20 cellular contexts compared by ENCODE assay signal in the genomic region with DNA sequence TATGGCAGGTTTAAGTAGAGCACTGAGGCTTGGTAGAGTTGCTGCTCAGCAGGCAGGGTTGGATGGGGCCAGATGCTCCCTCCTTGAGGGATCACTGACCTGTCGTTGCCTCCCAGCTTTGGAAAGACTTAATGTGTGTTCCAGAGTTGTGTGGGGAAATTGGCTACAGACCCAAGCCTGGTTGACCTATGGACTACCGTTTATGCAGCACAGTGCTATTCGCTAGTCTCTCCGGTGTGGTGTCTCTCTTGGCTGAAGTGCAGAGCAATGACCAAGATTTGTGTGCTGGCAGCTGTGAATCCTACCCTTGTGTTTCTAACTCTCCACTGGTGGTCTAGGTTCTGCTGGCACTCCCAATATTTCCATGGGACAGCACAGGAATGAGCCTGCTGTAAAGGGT. TPM values are rescaled to one million over a fixed set of nuclear protein-coding genes. Genes with fewer than 3 reads are reported as not detected.
DNase-seq lines count a peak whose midpoint lies in the region; ATAC-seq and TF ChIP-seq lines count a peak whose summit lies in the region.
"Had no signal": no experiment of that assay in that cellular context is flagged by ENCODE, and none has a peak within 500 bp of the region (broad histone marks: within the 10 kb centered on the region; RNA-seq: fewer than 3 reads in every experiment).

No MANE protein-coding gene starts in this region.

- no peaks in the 10 kb centered on the region for H3K4me1 ChIP-seq in IMR-90 (ENCODE audit: control insufficient read depth, insufficient read depth, low read length)
- no peaks in the 10 kb centered on the region for H3K4me1 ChIP-seq in right lobe of liver
- H3K4me1 ChIP-seq: HAP-1 had no signal

- no peak overlapping the region for H3K23ac ChIP-seq in IMR-90 (ENCODE audit: low read depth, low read length)

- WGBS in IMR-90 (ENCODE audit: extremely low coverage in 2 of 2, insufficient read length in 1 of 2), 2 experiments, result 60% methylated on average over 2 of the region's 4 CpGs; no CpG with 5 or more reads in 1 of the 2 experiments
- WGBS in right lobe of liver (ENCODE audit: insufficient coverage, low coverage, low lambda C conversion rate, missing lambda C conversion rate), result 33% methylated on average over 1 of the region's 4 CpGs

- H3K4me1 Mint-ChIP-seq in activated CD4-positive, alpha-beta T cell treated with anti-CD3 and anti-CD28 coated beads, Interleukin-2, amount 10 ng/mL, durations not matched to agents 24 days and 14 days, result peaks cover 7% of the 10 kb centered on the region

- H3K14ac ChIP-seq in IMR-90 (replicated peaks; ENCODE audit: low read depth, low read length), result no peak overlapping the region

- dilution Hi-C loops in IMR-90 (cut with HindIII; ENCODE audit: low sequenced_read_pairs, unreplicated experiment), result no loop called here

- H3K4me3 Mint-ChIP-seq in activated CD4-positive, alpha-beta T cell treated with anti-CD3 and anti-CD28 coated beads, Interleukin-2, amount 10 ng/mL, durations not matched to agents 24 days and 14 days, result no peak overlapping the region
- H3K4me3 Mint-ChIP-seq: CD4-positive, alpha-beta memory T cell had no signal

- H3K27me3 ChIP-seq in IMR-90 (ENCODE audit: control insufficient read depth, insufficient read depth, low read length) (no peaks in the 10 kb centered on the region), right lobe of liver (no peaks in the 10 kb centered on the region)

- H2BK5ac ChIP-seq in IMR-90 (ENCODE audit: low read depth, low read length, poor library complexity, severe bottlenecking), result no peak overlapping the region

- H2BK15ac ChIP-seq in IMR-90 (ENCODE audit: low read depth, low read length), result no peak overlapping the region

- no peaks in the 10 kb centered on the region for H3K9me3 ChIP-seq in IMR-90 (ENCODE audit: control insufficient read depth, insufficient read depth, low read length)
- H3K9me3 ChIP-seq in right lobe of liver, result no peaks in the 10 kb centered on the region
- H3K9me3 ChIP-seq: HAP-1 had no signal

- H2AK5ac ChIP-seq in IMR-90 (ENCODE audit: low read depth, low read length), result no peak overlapping the region

- no peak for TF ChIP-seq CTCF in IMR-90 (conservative IDR thresholded peaks at IDR 0.05; ENCODE audit: low read depth, low read length)
- TF ChIP-seq CTCF in right lobe of liver (IDR thresholded peaks at IDR 0.05), result no peak

- CTCF ChIA-PET in IMR-90 (lab: Yijun Ruan, JAX), result no interaction called here

- no peak for ATAC-seq in IMR-90 (ENCODE audit: low read depth)
- peak; percentile 33 to 68 (median 52) for ATAC-seq in right lobe of liver
- ATAC-seq in GM21515 (IDR thresholded peaks at IDR 0.05; ENCODE audit: unreplicated experiment), result no peak

- no peak overlapping the region for H2BK120ac ChIP-seq in IMR-90 (ENCODE audit: low read depth, low read length)

- peak overlapping the region; percentile 37 for H2AK9ac ChIP-seq in IMR-90 (replicated peaks; ENCODE audit: low read depth, low read length, poor library complexity)

- H3K27me3 Mint-ChIP-seq in activated CD4-positive, alpha-beta T cell treated with anti-CD3 and anti-CD28 coated beads, Interleukin-2, amount 10 ng/mL, durations not matched to agents 24 days and 14 days, result peaks cover 34% of the 10 kb centered on the region

- no peak for TF ChIP-seq RAD21 in IMR-90 (IDR thresholded peaks at IDR 0.05; ENCODE audit: low read length)

- H3K4ac ChIP-seq in IMR-90 (ENCODE audit: low read depth, low read length), result no peak overlapping the region

- no peak overlapping the region for H3K56ac ChIP-seq in IMR-90 (ENCODE audit: extremely low read depth, insufficient read depth, low read length)

- H4K20me1 ChIP-seq in IMR-90 (ENCODE audit: insufficient read depth, low read length), result no peaks in the 10 kb centered on the region

- no peak overlapping the region for H2BK20ac ChIP-seq in IMR-90 (ENCODE audit: low read depth, low read length)

- no peak overlapping the region for H3K4me2 ChIP-seq in IMR-90 (ENCODE audit: low read depth, low read length)

- TF ChIP-seq POLR2A in IMR-90 (IDR thresholded peaks at IDR 0.05; ENCODE audit: low read depth, low read length) (no peak), right lobe of liver (IDR thresholded peaks at IDR 0.05) (no peak)

- H3K27ac Mint-ChIP-seq in activated CD4-positive, alpha-beta T cell treated with anti-CD3 and anti-CD28 coated beads, Interleukin-2, amount 10 ng/mL, durations not matched to agents 24 days and 14 days, result no peak overlapping the region
- H3K27ac Mint-ChIP-seq: CD4-positive, alpha-beta memory T cell had no signal

- no TSS peak for BruUV-seq in IMR-90 (replicated peaks; lab: Mats Ljungman, UMichigan)

- peaks cover 3% of the 10 kb centered on the region for H3K9me3 Mint-ChIP-seq in activated CD4-positive, alpha-beta T cell treated with anti-CD3 and anti-CD28 coated beads, Interleukin-2, amount 10 ng/mL, durations not matched to agents 24 days and 14 days

- intact Hi-C loops in IMR-90 (cut with micrococcal nuclease), result no loop called here
- intact Hi-C loops in right lobe of liver (cut with DNase I), result no loop called here
- intact Hi-C loops in activated CD4-positive, alpha-beta T cell treated with anti-CD3 and anti-CD28 coated beads, Interleukin-2, amount 10 ng/mL, durations not matched to agents 24 days and 14 days (cut with micrococcal nuclease), result no loop called here

- H3K27ac ChIP-seq in IMR-90 (ENCODE audit: insufficient read depth, low read length) (no peak overlapping the region), right lobe of liver (no peak overlapping the region)
- H3K27ac ChIP-seq: GM23248 had no signal

- H3K4me3 ChIP-seq in IMR-90 (ENCODE audit: insufficient read depth, low read depth, low read length) (no peak overlapping the region), right lobe of liver (no peak overlapping the region)
- H3K4me3 ChIP-seq: GM23248, HAP-1 had no signal

- in situ Hi-C loops in IMR-90 (cut with MboI; ENCODE audit: low sequenced_read_pairs), result no loop called here

- no peak overlapping the region for H3K18ac ChIP-seq in IMR-90 (ENCODE audit: low read depth, low read length)

- H3K36me3 Mint-ChIP-seq in activated CD4-positive, alpha-beta T cell treated with anti-CD3 and anti-CD28 coated beads, Interleukin-2, amount 10 ng/mL, durations not matched to agents 24 days and 14 days (ENCODE audit: low read depth), result no peaks in the 10 kb centered on the region
- H3K36me3 Mint-ChIP-seq: CD4-positive, alpha-beta memory T cell had no signal

- POLR2A ChIA-PET in IMR-90 (lab: Charles Lee; ENCODE audit: unreplicated experiment), result interaction anchor here (0.6 kb wide), 1 partner anchor 125 kb away, joined by 9 read pairs; no protein-coding TSS in a partner anchor

- H3K36me3 ChIP-seq in IMR-90 (ENCODE audit: control insufficient read depth, insufficient read depth, low read length) (no peaks in the 10 kb centered on the region), right lobe of liver (no peaks in the 10 kb centered on the region)
- H3K36me3 ChIP-seq: HAP-1 had no signal

- H3K79me1 ChIP-seq in IMR-90 (ENCODE audit: low read depth in 1 of 2, low read length in 2 of 2), result no peaks in the 10 kb centered on the region

- no peak overlapping the region for H2AFZ ChIP-seq in IMR-90 (replicated peaks; ENCODE audit: low read length, poor library complexity)
- H2AFZ ChIP-seq: GM23248 had no signal

- H4K8ac ChIP-seq in IMR-90 (ENCODE audit: low read depth in 2 of 2, low read length in 2 of 2), result no peak overlapping the region

- H4K5ac ChIP-seq in IMR-90 (ENCODE audit: low read depth, low read length), result no peak overlapping the region

- no peaks in the 10 kb centered on the region for H3K9me1 ChIP-seq in IMR-90 (ENCODE audit: insufficient read depth, low read length)

- no peak for DNase-seq in IMR-90
- DNase-seq in iPS-NIHi7 (ENCODE audit: extremely low spot score), result peak; percentile 7
- DNase-seq in right lobe of liver, result no peak
- no peak for DNase-seq in activated CD4-positive, alpha-beta T cell treated with anti-CD3 and anti-CD28 coated beads, Interleukin-2, amount 10 ng/mL, durations not matched to agents 24 days and 14 days
- no peak for DNase-seq in NCI-H2081 (lab: John Stamatoyannopoulos, UW)
- DNase-seq in occipital lobe (lab: John Stamatoyannopoulos, UW), result no peak
- DNase-seq: 8988T; C1 segment of cervical spinal cord; Calu3; CD4-positive, alpha-beta memory T cell; COR-L47; DMS53; DMS79 treated with DMSO at 0.1 percent for 48 hours; GF-D8; GM23248 had no signal

- no peak overlapping the region for H3K9ac ChIP-seq in IMR-90 (ENCODE audit: low read depth, low read length)
- H3K9ac ChIP-seq: GM23248 had no signal

- H4K91ac ChIP-seq in IMR-90 (ENCODE audit: insufficient read depth, low read depth, low read length), result no peak overlapping the region

TF ChIP-seq in IMR-90, 13 proteins besides CTCF, POLR2A, EP300 and RAD21 (continues in another document):
- TF ChIP-seq FOS (IDR thresholded peaks at IDR 0.05; ENCODE audit: low read depth, low read length), result no peak
- TF ChIP-seq MAFK (IDR thresholded peaks at IDR 0.05; ENCODE audit: low read depth, low read length), result no peak
- TF ChIP-seq SMC3 (IDR thresholded peaks at IDR 0.05; ENCODE audit: low read depth, low read length), result no peak
- no peak for TF ChIP-seq CEBPB (IDR thresholded peaks at IDR 0.05; ENCODE audit: low read depth, low read length)
- TF ChIP-seq BHLHE40 (IDR thresholded peaks at IDR 0.05; ENCODE audit: low read depth, low read length), result no peak
- no peak for TF ChIP-seq CHD1 (IDR thresholded peaks at IDR 0.05; ENCODE audit: low read depth, low read length)
- TF ChIP-seq, protein P1, sequence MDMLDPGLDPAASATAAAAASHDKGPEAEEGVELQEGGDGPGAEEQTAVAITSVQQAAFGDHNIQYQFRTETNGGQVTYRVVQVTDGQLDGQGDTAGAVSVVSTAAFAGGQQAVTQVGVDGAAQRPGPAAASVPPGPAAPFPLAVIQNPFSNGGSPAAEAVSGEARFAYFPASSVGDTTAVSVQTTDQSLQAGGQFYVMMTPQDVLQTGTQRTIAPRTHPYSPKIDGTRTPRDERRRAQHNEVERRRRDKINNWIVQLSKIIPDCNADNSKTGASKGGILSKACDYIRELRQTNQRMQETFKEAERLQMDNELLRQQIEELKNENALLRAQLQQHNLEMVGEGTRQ (IDR thresholded peaks at IDR 0.05; ENCODE audit: low read depth, low read length), result no peak
- no peak for TF ChIP-seq RFX5 (IDR thresholded peaks at IDR 0.05; ENCODE audit: low read depth, low read length)
- TF ChIP-seq MXI1 (IDR thresholded peaks at IDR 0.05; ENCODE audit: borderline replicate concordance, low read depth, low read length), result no peak
- no peak for TF ChIP-seq MAZ (IDR thresholded peaks at IDR 0.05; ENCODE audit: borderline replicate concordance, low read depth, low read length)

RNA-seq across cellular contexts. Expression of a gene that starts 29.8 kb away (rescaled TPM):
- total RNA-seq in IMR-90 (2012; rRNA removed), result not detected in 2 replicates
- not detected in 2 replicates for polyA plus RNA-seq in IMR-90 (2012; rRNA removed)
- polyA plus RNA-seq in IMR-90 (2012; cell fraction: cytosol; rRNA removed), result not detected in 2 replicates
- not detected in 2 replicates for polyA plus RNA-seq in IMR-90 (2012; cell fraction: nucleus; rRNA removed; ENCODE audit: low replicate concordance)
- total RNA-seq in right lobe of liver, result under 1 TPM in 4 of 6 experiments, not detected in 2; 0.09 to 0.20 (median 0.12) TPM
- total RNA-seq in activated CD4-positive, alpha-beta T cell treated with anti-CD3 and anti-CD28 coated beads, Interleukin-2, amount 10 ng/mL, durations not matched to agents 24 days and 14 days, result 0.14 and 0.16 TPM in 2 replicates
- total RNA-seq in occipital lobe, result 88.1 TPM
- total RNA-seq: Daoy, G401, GM23248 had no signal
- polyA plus RNA-seq: BJ, GM23248 had no signal

Comparison
In these comparisons a context has a peak if more than half of its experiments do, and no peak if none do; other contexts are left out.
1. ATAC-seq: peak in right lobe of liver (4 of 4); none in IMR-90 (single experiment) and GM21515 (single experiment).
2. RNA of a gene that starts 29.8 kb away (total RNA-seq): 88.1 TPM in occipital lobe (single experiment); 0.14 to 0.16 TPM in activated CD4-positive, alpha-beta T cell treated with anti-CD3 and anti-CD28 coated beads, Interleukin-2, amount 10 ng/mL, durations not matched to agents 24 days and 14 days, 0.09 to 0.20 TPM in right lobe of liver and not detected in IMR-90; every median in the first group is over 10 times any median in the second.